8 cellular contexts compared by ENCODE assay signal in genomic region chr4:186137193-186137792, GRCh38. TPM values are rescaled to one million over a fixed set of nuclear protein-coding genes. Genes with fewer than 3 reads are reported as not detected.
DNase-seq lines count a peak whose midpoint lies in the region; ATAC-seq and TF ChIP-seq lines count a peak whose summit lies in the region.

No MANE protein-coding gene starts in this region.

- no peak overlapping the region for H3K4me3 Mint-ChIP-seq in nephron

- peaks cover 3% of the 10 kb centered on the region for H3K27me3 Mint-ChIP-seq in nephron (ENCODE audit: low read depth)

- ATAC-seq in GM18867 (IDR thresholded peaks at IDR 0.05; ENCODE audit: unreplicated experiment) (peak; percentile 46), GM19395 (IDR thresholded peaks at IDR 0.05; ENCODE audit: unreplicated experiment) (no peak)

- H3K9me3 Mint-ChIP-seq in nephron: no peaks in the 10 kb centered on the region

- H3K4me1 Mint-ChIP-seq in nephron: peaks cover 5% of the 10 kb centered on the region

- H3K36me3 Mint-ChIP-seq in nephron (ENCODE audit: low read depth): no peaks in the 10 kb centered on the region

- DNase-seq in AG09319 (ENCODE audit: extremely low read depth, low read depth) (no peak), LoVo (ENCODE audit: low spot score) (peak; percentile 42), cerebellum (ENCODE audit: low spot score) (peak; percentile 20), NCI-H146 (lab: John Stamatoyannopoulos, UW) (no peak), NCI-H345 treated with DMSO at 0.1 percent for 48 hours (lab: John Stamatoyannopoulos, UW; ENCODE audit: unreplicated experiment) (no peak)

- H3K27ac Mint-ChIP-seq in nephron: no peak overlapping the region

- TF ChIP-seq CTCF in AG09319 (IDR thresholded peaks at IDR 0.05; ENCODE audit: low read depth, low read length) (peak; percentile 63), nephron (IDR thresholded peaks at IDR 0.05; ENCODE audit: unreplicated experiment in 3 of 3) (peak; percentile 77 to 81 (median 81))

RNA-seq across cellular contexts. Expression of gene FAM149A, which starts 32.8 kb away (rescaled TPM):
- total RNA-seq in cerebellum: 13.2 TPM

RNA-seq across cellular contexts. Expression of gene CYP4V2, which starts 54.1 kb away (rescaled TPM):
- 19.0 TPM for total RNA-seq in cerebellum

Comparison
In these comparisons a context has a peak if more than half of its experiments do, and no peak if none do; other contexts are left out.
1. DNase-seq: peak in LoVo (single experiment) and cerebellum (single experiment); none in AG09319 (single experiment), NCI-H146 (single experiment) and NCI-H345 treated with DMSO at 0.1 percent for 48 hours (single experiment).